15 cellular contexts compared by ENCODE assay signal in the genomic region with DNA sequence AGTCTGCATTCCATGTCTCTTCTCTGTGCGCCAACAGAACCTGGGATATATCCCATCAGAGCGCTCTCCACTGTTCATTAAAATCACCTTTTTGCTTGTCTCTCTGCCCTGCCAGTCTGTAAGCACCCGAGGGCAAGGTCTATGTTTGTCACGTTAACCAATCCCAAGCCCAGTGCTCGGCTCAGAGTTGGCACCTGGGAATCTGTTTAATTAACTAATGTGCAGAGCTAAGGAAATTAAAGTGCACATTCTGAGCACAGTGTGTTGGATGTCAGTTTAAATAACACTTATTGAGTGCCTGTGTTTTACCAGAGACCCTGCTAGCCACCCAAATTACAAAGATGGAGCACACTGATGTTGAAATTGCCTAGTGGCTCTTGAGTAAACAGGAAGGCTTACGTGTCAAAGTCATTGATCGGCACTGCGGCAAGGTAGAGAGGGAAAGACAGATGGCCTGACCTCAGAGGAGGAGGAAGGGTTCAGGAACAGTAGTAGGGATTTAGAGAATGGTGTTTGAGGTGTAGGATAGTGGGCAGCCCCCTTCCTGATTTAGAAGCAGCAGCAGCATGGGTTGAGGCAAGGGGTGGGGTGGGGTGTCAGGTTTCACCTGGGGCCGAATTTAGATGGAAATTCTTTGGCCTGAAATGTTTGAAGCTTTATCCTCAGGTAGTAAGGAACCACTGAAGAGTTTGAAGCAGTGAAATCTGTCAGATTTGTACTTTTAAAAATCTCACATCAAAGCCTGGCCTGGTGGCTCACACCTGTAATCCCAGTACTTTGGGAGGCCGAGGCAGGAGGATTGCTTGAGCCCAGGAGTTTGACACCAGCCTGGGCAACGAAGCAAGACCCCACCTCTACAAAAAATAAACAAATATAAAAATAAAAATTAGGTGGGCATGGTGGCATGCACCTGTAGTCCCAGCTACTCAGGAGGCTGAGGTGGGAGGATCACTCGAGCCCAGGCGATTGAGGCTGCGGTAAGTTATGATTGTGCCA. TPM values are rescaled to one million over a fixed set of nuclear protein-coding genes. Genes with fewer than 3 reads are reported as not detected.
DNase-seq lines count a peak whose midpoint lies in the region; ATAC-seq, FAIRE-seq and TF ChIP-seq lines count a peak whose summit lies in the region.
"Had no signal": no experiment of that assay in that cellular context is flagged by ENCODE, and none has a peak within 500 bp of the region (broad histone marks: within the 10 kb centered on the region; RNA-seq: fewer than 3 reads in every experiment).

No MANE protein-coding gene starts in this region.

- H3K27me3 ChIP-seq in K562 (ENCODE audit: control insufficient read depth in 2 of 2, insufficient read depth in 2 of 2, low read length in 2 of 2): peaks cover 27 to 36% of the 10 kb centered on the region in 2 experiments
- H3K27me3 ChIP-seq in right cardiac atrium (ENCODE audit: control insufficient read depth, insufficient read depth): no peaks in the 10 kb centered on the region
- H3K27me3 ChIP-seq: sigmoid colon had no signal

- H3K4me1 ChIP-seq in HEK293 (ENCODE audit: control insufficient read depth, insufficient read depth, low read length) (no peaks in the 10 kb centered on the region), K562 (replicated peaks in 1 of 2; ENCODE audit: control insufficient read depth in 2 of 2, insufficient read depth in 2 of 2, low read length in 2 of 2) (peaks cover 0 to 4% of the 10 kb centered on the region in 2 experiments; a peak in 2 of 5 replicates), right cardiac atrium (ENCODE audit: control insufficient read depth, insufficient read depth, low read length) (peaks cover 5% of the 10 kb centered on the region)
- H3K4me1 ChIP-seq: sigmoid colon had no signal

- DNase-seq in NCI-H2029 (lab: John Stamatoyannopoulos, UW) (peak; percentile 62), K562 (ENCODE audit: extremely low read depth in 1 of 4, low spot score in 3 of 4) (no peak), myocyte (ENCODE audit: low read depth) (peak; percentile 37), NCI-H1694 treated with DMSO at 0.1 percent for 48 hours (lab: John Stamatoyannopoulos, UW) (no peak), right cardiac atrium (no peak)
- DNase-seq: CD4-positive, CD25-positive, alpha-beta regulatory T cell; naive thymus-derived CD4-positive, alpha-beta T cell; NCI-H526; sigmoid colon had no signal

- H3K27ac ChIP-seq in HEK293 (ENCODE audit: extremely low read depth, low read depth, low read length): no peak overlapping the region
- no peak overlapping the region for H3K27ac ChIP-seq in K562 (ENCODE audit: extremely low read depth, low read depth, low read length)
- H3K27ac ChIP-seq in right cardiac atrium (ENCODE audit: low read length): no peak overlapping the region
- H3K27ac ChIP-seq: sigmoid colon had no signal

- TF ChIP-seq CTCF in HEK293 (tag by site-specific recombination; IDR thresholded peaks at IDR 0.05) (no peak), K562 (IDR thresholded peaks at IDR 0.05 in 2 of 3, conservative IDR thresholded peaks at IDR 0.05 in 1 of 3; ENCODE audit: insufficient read depth in 2 of 3, low read depth in 1 of 3, low read length in 3 of 3) (no peak)

- no peaks in the 10 kb centered on the region for H4K20me1 ChIP-seq in K562 (replicated peaks; ENCODE audit: control insufficient read depth, insufficient read depth, low read length)

- TF ChIP-seq POLR2A in K562 (conservative IDR thresholded peaks at IDR 0.05): no peak

- no TSS peak for BruUV-seq in K562 (replicated peaks; lab: Mats Ljungman, UMichigan)

- ATAC-seq in K562 (peak; percentile 26; the same call in 2 of the 3 replicates), right cardiac atrium (no peak), GM21390 (IDR thresholded peaks at IDR 0.05; ENCODE audit: unreplicated experiment) (no peak)
- ATAC-seq: naive thymus-derived CD4-positive, alpha-beta T cell; Right ventricle myocardium inferior had no signal

- WGBS in K562 (ENCODE audit: insufficient coverage, low coverage, missing lambda C conversion rate): 22% methylated on average over 14 of the region's 14 CpGs
- WGBS in right cardiac atrium: 82% methylated on average over 14 of the region's 14 CpGs

- H3K9me1 ChIP-seq in K562 (ENCODE audit: control insufficient read depth, insufficient read depth, low read length): no peaks in the 10 kb centered on the region

- no peak for FAIRE-seq in K562 (lab: Jason Lieb, UNC)
- FAIRE-seq: G401.6 had no signal

- H3K79me2 ChIP-seq in K562 (ENCODE audit: control insufficient read depth, insufficient read depth, low read length): no peaks in the 10 kb centered on the region

- intact Hi-C loops in K562 (cut with micrococcal nuclease) (no loop called here), right cardiac atrium (cut with DNase I) (no loop called here)

- H3K9ac ChIP-seq in K562 (ENCODE audit: insufficient read depth in 1 of 2, low read depth in 2 of 2, low read length in 2 of 2): no peak overlapping the region

- POLR2A ChIA-PET in HEK293 (lab: Yijun Ruan, JAX): interaction anchor here (0.6 kb wide), 1 partner anchor 601 kb away, joined by 10 read pairs; no protein-coding TSS in a partner anchor
- POLR2A ChIA-PET in K562 (lab: Yijun Ruan, JAX): interaction anchor here (0.6 to 1.1 kb wide), 2 partner anchors 39 to 53 kb away, joined by 4 to 5 read pairs; no protein-coding TSS in a partner anchor

- H3K36me3 ChIP-seq in HEK293 (ENCODE audit: control insufficient read depth in 2 of 2, insufficient read depth in 1 of 2, low read length in 2 of 2) (no peaks in the 10 kb centered on the region), K562 (ENCODE audit: control insufficient read depth, insufficient read depth, low read length) (no peaks in the 10 kb centered on the region)
- H3K36me3 ChIP-seq: sigmoid colon had no signal

- H3K4me3 ChIP-seq in HEK293 (ENCODE audit: low read depth, low read length): no peak overlapping the region
- no peak overlapping the region for H3K4me3 ChIP-seq in K562
- no peak overlapping the region for H3K4me3 ChIP-seq in right cardiac atrium (ENCODE audit: low read length)
- H3K4me3 ChIP-seq: sigmoid colon had no signal

- no peak overlapping the region for H3K4me2 ChIP-seq in K562 (ENCODE audit: insufficient read depth, low read length)

- H3K9me3 ChIP-seq in HEK293 (ENCODE audit: control insufficient read depth, insufficient read depth, low read depth, low read length) (no peaks in the 10 kb centered on the region), K562 (replicated peaks; ENCODE audit: control insufficient read depth, insufficient read depth, low read depth, low read length) (no peaks in the 10 kb centered on the region), right cardiac atrium (ENCODE audit: control insufficient read depth, low read length) (no peaks in the 10 kb centered on the region)
- H3K9me3 ChIP-seq: sigmoid colon had no signal

- no peak overlapping the region for H2AFZ ChIP-seq in K562 (ENCODE audit: low read depth, low read length)

- TF ChIP-seq EP300 in K562 (IDR thresholded peaks at IDR 0.05; ENCODE audit: low read length): no peak

- in situ Hi-C loops in K562 (cut with MboI): no loop called here

- TF ChIP-seq RAD21 in K562 (CRISPR knock-in tag; conservative IDR thresholded peaks at IDR 0.05 in 1 of 2, IDR thresholded peaks at IDR 0.05 in 1 of 2): no peak

- CTCF ChIA-PET in HEK293 (lab: Yijun Ruan, JAX): interaction anchor here (0.6 to 1.3 kb wide), 5 partner anchors 11 to 281 kb away, joined by 3 read pairs; partner anchors contain the start of gene RNU5D-1
- CTCF ChIA-PET in K562 (lab: Yijun Ruan, JAX; ENCODE audit: low intra/inter-chr PET ratio): no interaction called here

RNA-seq across cellular contexts. Expression of gene ARMH1, which starts 7.7 kb away (rescaled TPM):
- 0.28 TPM in 1 of 2 replicates, not detected in the other for total RNA-seq in K562 (2011; cell fraction: chromatin; rRNA removed; ENCODE audit: low replicate concordance)
- not detected in 2 replicates for total RNA-seq in K562 (2011; cell fraction: nucleolus; rRNA removed)
- total RNA-seq in K562 (2011; cell fraction: nucleoplasm; rRNA removed): not detected in 2 replicates
- not detected in 2 replicates for total RNA-seq in K562 (2014; rRNA removed)
- not detected in 2 replicates for total RNA-seq in K562 (2014; rRNA removed; fragmentation: Illumina TruSeq; extraction: Trizol)
- not detected in 2 replicates for total RNA-seq in K562 (2015; rRNA removed; fragmentation: Illumina TruSeq; extraction: Trizol)
- total RNA-seq in K562 (2021): 0.49 TPM in 1 of 2 replicates, not detected in the other
- 0.37 TPM in 1 of 2 replicates, not detected in the other for polyA plus RNA-seq in K562 (2011; rRNA removed)
- polyA plus RNA-seq in K562 (2011; cell fraction: cytosol; rRNA removed): 0.07 and 0.72 TPM in 2 replicates
- 2.1 and 3.0 TPM in 2 replicates for polyA plus RNA-seq in K562 (2011; cell fraction: nucleus; rRNA removed)
- polyA plus RNA-seq in K562 (2012): not detected in 2 replicates
- polyA plus RNA-seq in K562 (2014; fragmentation: Illumina TruSeq; extraction: Trizol): not detected in 2 replicates
- not detected for polyA plus RNA-seq in K562 (2014; fragmentation: Nextera tagmentation; extraction: Ambion mirVana)
- 0.41 TPM in 1 of 2 replicates, not detected in the other for polyA plus RNA-seq in K562 (2014; rRNA removed)
- polyA minus RNA-seq in K562 (2011; rRNA and poly(A)+ RNA removed): not detected in 2 replicates
- polyA minus RNA-seq in K562 (2011; cell fraction: cytosol; rRNA and poly(A)+ RNA removed): not detected in 2 replicates
- not detected in 2 replicates for polyA minus RNA-seq in K562 (2011; cell fraction: nucleus; rRNA and poly(A)+ RNA removed)
- total RNA-seq in myocyte: 7.0 and 13.9 TPM in 2 replicates
- 0.78 TPM for polyA plus RNA-seq in myocyte (2012)
- total RNA-seq in right cardiac atrium: 1 to 10 TPM in 2 of 4 donors, under 1 TPM in 2; 0.39 to 1.2 (median 0.84) TPM
- 0.91 TPM for polyA plus RNA-seq in right cardiac atrium

RNA-seq across cellular contexts. Expression of gene TMEM53, which starts 7.9 kb away (rescaled TPM):
- total RNA-seq in K562 (2011; cell fraction: chromatin; rRNA removed; ENCODE audit: low replicate concordance): 2.3 and 4.2 TPM in 2 replicates
- 4.0 and 4.1 TPM in 2 replicates for total RNA-seq in K562 (2011; cell fraction: nucleolus; rRNA removed)
- 3.8 and 5.0 TPM in 2 replicates for total RNA-seq in K562 (2011; cell fraction: nucleoplasm; rRNA removed)
- total RNA-seq in K562 (2014; rRNA removed) (2.0 and 4.7 TPM in 2 replicates), K562 (2014; rRNA removed; fragmentation: Illumina TruSeq; extraction: Trizol) (0.45 and 1.3 TPM in 2 replicates), K562 (2015; rRNA removed; fragmentation: Illumina TruSeq; extraction: Trizol) (1.8 and 2.1 TPM in 2 replicates), K562 (2021) (3.1 and 3.7 TPM in 2 replicates), myocyte (20.8 and 25.5 TPM in 2 replicates), right cardiac atrium (10 to 100 TPM; 12.0 to 16.8 (median 13.1) TPM)
- polyA plus RNA-seq in K562 (2011; rRNA removed) (3.0 and 4.1 TPM in 2 replicates), K562 (2014; fragmentation: Illumina TruSeq; extraction: Trizol) (3.3 and 3.4 TPM in 2 replicates), K562 (2014; fragmentation: Nextera tagmentation; extraction: Ambion mirVana) (1 to 10 TPM in 1 of 2 experiments, under 1 TPM in 1; 0.23 to 1.9 TPM), K562 (2014; rRNA removed) (3.7 and 5.0 TPM in 2 replicates), right cardiac atrium (13.3 TPM)
- 7.2 and 14.8 TPM in 2 replicates for polyA plus RNA-seq in K562 (2011; cell fraction: cytosol; rRNA removed)
- 2.6 and 2.7 TPM in 2 replicates for polyA plus RNA-seq in K562 (2011; cell fraction: nucleus; rRNA removed)
- polyA plus RNA-seq in K562 (2012): 5.6 and 6.7 TPM in 2 replicates
- 2.1 and 2.7 TPM in 2 replicates for polyA minus RNA-seq in K562 (2011; rRNA and poly(A)+ RNA removed)
- 2.1 and 4.9 TPM in 2 replicates for polyA minus RNA-seq in K562 (2011; cell fraction: cytosol; rRNA and poly(A)+ RNA removed)
- polyA minus RNA-seq in K562 (2011; cell fraction: nucleus; rRNA and poly(A)+ RNA removed): 0.54 and 0.78 TPM in 2 replicates
- polyA plus RNA-seq in myocyte (2012): 13.6 TPM

RNA-seq across cellular contexts. Expression of gene RNU5D-1, which starts 48.8 kb away (rescaled TPM):
- total RNA-seq in K562 (2011; cell fraction: chromatin; rRNA removed; ENCODE audit: low replicate concordance): under 0.01 TPM in 2 replicates
- total RNA-seq in K562 (2011; cell fraction: nucleolus; rRNA removed): under 0.01 TPM in 2 replicates
- total RNA-seq in K562 (2011; cell fraction: nucleoplasm; rRNA removed): under 0.01 TPM in 2 replicates
- total RNA-seq in K562 (2014; rRNA removed): not detected in 2 replicates
- not detected in 2 replicates for total RNA-seq in K562 (2014; rRNA removed; fragmentation: Illumina TruSeq; extraction: Trizol)
- under 0.01 TPM in 1 of 2 replicates, not detected in the other for total RNA-seq in K562 (2015; rRNA removed; fragmentation: Illumina TruSeq; extraction: Trizol)
- total RNA-seq in K562 (2021): not detected in 2 replicates
- under 0.01 TPM in 1 of 2 replicates, not detected in the other for polyA plus RNA-seq in K562 (2011; rRNA removed)
- not detected in 2 replicates for polyA plus RNA-seq in K562 (2011; cell fraction: cytosol; rRNA removed)
- under 0.01 TPM in 2 replicates for polyA plus RNA-seq in K562 (2011; cell fraction: nucleus; rRNA removed)
- not detected in 2 replicates for polyA plus RNA-seq in K562 (2012)
- not detected in 2 replicates for polyA plus RNA-seq in K562 (2014; fragmentation: Illumina TruSeq; extraction: Trizol)
- not detected for polyA plus RNA-seq in K562 (2014; fragmentation: Nextera tagmentation; extraction: Ambion mirVana)
- not detected in 2 replicates for polyA plus RNA-seq in K562 (2014; rRNA removed)
- under 0.01 TPM in 2 replicates for polyA minus RNA-seq in K562 (2011; rRNA and poly(A)+ RNA removed)
- 577 and 1,449 TPM in 2 replicates for polyA minus RNA-seq in K562 (2011; cell fraction: cytosol; rRNA and poly(A)+ RNA removed)
- under 0.01 TPM in 2 replicates for polyA minus RNA-seq in K562 (2011; cell fraction: nucleus; rRNA and poly(A)+ RNA removed)
- total RNA-seq in myocyte: not detected in 2 replicates
- not detected for polyA plus RNA-seq in myocyte (2012)
- total RNA-seq in right cardiac atrium: not detected
- not detected for polyA plus RNA-seq in right cardiac atrium
- total RNA-seq: cardiac septum; CD4-positive, CD25-positive, alpha-beta regulatory T cell; kidney epithelial cell; naive thymus-derived CD4-positive, alpha-beta T cell; Right ventricle myocardium inferior; sigmoid colon had no signal
- polyA plus RNA-seq: CD4-positive, CD25-positive, alpha-beta regulatory T cell; naive thymus-derived CD4-positive, alpha-beta T cell; sigmoid colon had no signal

RNA-seq across cellular contexts. Expression of gene KIF2C, which starts 57.4 kb away (rescaled TPM):
- total RNA-seq in K562 (2011; cell fraction: chromatin; rRNA removed; ENCODE audit: low replicate concordance): 211 and 292 TPM in 2 replicates
- total RNA-seq in K562 (2011; cell fraction: nucleolus; rRNA removed): 153 and 166 TPM in 2 replicates
- 123 and 160 TPM in 2 replicates for total RNA-seq in K562 (2011; cell fraction: nucleoplasm; rRNA removed)
- total RNA-seq in K562 (2014; rRNA removed) (143 and 159 TPM in 2 replicates), K562 (2014; rRNA removed; fragmentation: Illumina TruSeq; extraction: Trizol) (169 and 184 TPM in 2 replicates), K562 (2015; rRNA removed; fragmentation: Illumina TruSeq; extraction: Trizol) (160 and 164 TPM in 2 replicates), K562 (2021) (156 and 173 TPM in 2 replicates), myocyte (0.13 and 0.36 TPM in 2 replicates), right cardiac atrium (1 to 10 TPM in 3 of 4 donors, under 1 TPM in 1; 0.39 to 2.5 (median 1.6) TPM)
- polyA plus RNA-seq in K562 (2011; rRNA removed) (214 and 226 TPM in 2 replicates), K562 (2014; fragmentation: Illumina TruSeq; extraction: Trizol) (196 and 210 TPM in 2 replicates), K562 (2014; fragmentation: Nextera tagmentation; extraction: Ambion mirVana) (100 to 1,000 TPM in 1 of 2 experiments, 10 to 100 TPM in 1; 84.9 to 161 TPM), K562 (2014; rRNA removed) (163 and 183 TPM in 2 replicates), right cardiac atrium (0.66 TPM)
- 117 and 189 TPM in 2 replicates for polyA plus RNA-seq in K562 (2011; cell fraction: cytosol; rRNA removed)
- polyA plus RNA-seq in K562 (2011; cell fraction: nucleus; rRNA removed): 195 and 253 TPM in 2 replicates
- 113 and 166 TPM in 2 replicates for polyA plus RNA-seq in K562 (2012)
- polyA minus RNA-seq in K562 (2011; rRNA and poly(A)+ RNA removed): 259 and 260 TPM in 2 replicates
- polyA minus RNA-seq in K562 (2011; cell fraction: cytosol; rRNA and poly(A)+ RNA removed): 113 and 120 TPM in 2 replicates
- polyA minus RNA-seq in K562 (2011; cell fraction: nucleus; rRNA and poly(A)+ RNA removed): 52.5 and 93.7 TPM in 2 replicates
- polyA plus RNA-seq in myocyte (2012): 0.43 TPM

Comparison
In these comparisons a context has a peak if more than half of its experiments do, and no peak if none do; other contexts are left out.
1. DNase-seq: peak in NCI-H2029 (single experiment) and myocyte (single experiment); none in K562 (0 of 4), NCI-H1694 treated with DMSO at 0.1 percent for 48 hours (single experiment) and right cardiac atrium (0 of 3).
2. Of the 44 proteins assayed by ChIP-seq in both K562 and HEK293: peak only in K562: none; only in HEK293: ZNF121; in both: none; in neither: 43.